14 cellular contexts compared by ENCODE assay signal in genomic region chr7:5776894-5777645, GRCh38. TPM values are rescaled to one million over a fixed set of nuclear protein-coding genes. Genes with fewer than 3 reads are reported as not detected.
DNase-seq lines count a peak whose midpoint lies in the region; ATAC-seq and TF ChIP-seq lines count a peak whose summit lies in the region.
"Had no signal": no experiment of that assay in that cellular context is flagged by ENCODE, and none has a peak within 500 bp of the region (broad histone marks: within the 10 kb centered on the region; RNA-seq: fewer than 3 reads in every experiment).

No MANE protein-coding gene starts in this region.

- POLR2A ChIA-PET in HEK293 (lab: Yijun Ruan, JAX), result interaction anchor here (0.6 kb wide), 1 partner anchor 46 kb away, joined by 3 read pairs; no protein-coding TSS in a partner anchor
- POLR2A ChIA-PET in naive thymus-derived CD4-positive, alpha-beta T cell (lab: Charles Lee), result interaction anchor here (0.6 to 1.3 kb wide), 6 partner anchors 11 to 77 kb away, joined by 3 to 4 read pairs (median 4); no protein-coding TSS in a partner anchor

- intact Hi-C loops in activated T-helper 2 cell treated with anti-CD3 and anti-CD28 coated beads, Interferon-gamma antibody, Interleukin-2, Interleukin-4, amounts not matched to agents 10 μg/mL and 5 μg/mL and 100 μg/mL, durations not matched to agents 14 hours and 24 hours and 36 hours (cut with micrococcal nuclease), result no loop called here
- intact Hi-C loops in naive thymus-derived CD4-positive, alpha-beta T cell (cut with micrococcal nuclease), result loop anchor here in 1 of 2 donors (5.0 kb wide), 1 partner anchor 45 kb away; no protein-coding TSS in a partner anchor
- intact Hi-C loops in left ventricle myocardium superior (cut with micrococcal nuclease), result no loop called here
- intact Hi-C loops in lower lobe of right lung (cut with DNase I), result no loop called here

- H3K27ac ChIP-seq in HEK293 (ENCODE audit: extremely low read depth, low read depth, low read length), result no peak overlapping the region
- peak overlapping the region; percentile 32 for H3K27ac ChIP-seq in naive thymus-derived CD4-positive, alpha-beta T cell (ENCODE audit: low read depth, low read length)
- H3K27ac ChIP-seq in lower lobe of right lung, result no peak overlapping the region
- H3K27ac ChIP-seq: 22Rv1, transverse colon had no signal

- no peaks in the 10 kb centered on the region for H3K9me3 ChIP-seq in HEK293 (ENCODE audit: control insufficient read depth, insufficient read depth, low read depth, low read length)
- H3K9me3 ChIP-seq in naive thymus-derived CD4-positive, alpha-beta T cell (ENCODE audit: control insufficient read depth in 2 of 3, low read length in 3 of 3), result no peaks in the 10 kb centered on the region
- H3K9me3 ChIP-seq in lower lobe of right lung, result no peaks in the 10 kb centered on the region
- H3K9me3 ChIP-seq: transverse colon had no signal

- H3K9me3 Mint-ChIP-seq in activated T-helper 2 cell treated with anti-CD3 and anti-CD28 coated beads, Interferon-gamma antibody, Interleukin-2, Interleukin-4, amounts not matched to agents 10 μg/mL and 5 μg/mL and 100 μg/mL, durations not matched to agents 14 hours and 24 hours and 36 hours, result no peaks in the 10 kb centered on the region
- no peaks in the 10 kb centered on the region for H3K9me3 Mint-ChIP-seq in naive thymus-derived CD4-positive, alpha-beta T cell

- no peak for ATAC-seq in naive thymus-derived CD4-positive, alpha-beta T cell
- ATAC-seq in left ventricle myocardium superior, result no peak
- no peak for ATAC-seq in HG03135 (IDR thresholded peaks at IDR 0.05; ENCODE audit: unreplicated experiment)
- ATAC-seq in lower lobe of right lung, result no peak

- H3K4me1 Mint-ChIP-seq in activated T-helper 2 cell treated with anti-CD3 and anti-CD28 coated beads, Interferon-gamma antibody, Interleukin-2, Interleukin-4, amounts not matched to agents 10 μg/mL and 5 μg/mL and 100 μg/mL, durations not matched to agents 14 hours and 24 hours and 36 hours (ENCODE audit: low read depth), result peaks cover 49% of the 10 kb centered on the region
- peaks cover 36 to 79% (median 65%) of the 10 kb centered on the region in 7 donors for H3K4me1 Mint-ChIP-seq in naive thymus-derived CD4-positive, alpha-beta T cell

- no peak overlapping the region for H3K4me3 ChIP-seq in HEK293 (ENCODE audit: low read depth, low read length)
- no peak overlapping the region for H3K4me3 ChIP-seq in naive thymus-derived CD4-positive, alpha-beta T cell (ENCODE audit: low read length)
- no peak overlapping the region for H3K4me3 ChIP-seq in lower lobe of right lung
- H3K4me3 ChIP-seq: transverse colon had no signal

- TF ChIP-seq CTCF in HEK293 (tag by site-specific recombination; IDR thresholded peaks at IDR 0.05) (no peak), lower lobe of right lung (IDR thresholded peaks at IDR 0.05) (no peak)

- no peaks in the 10 kb centered on the region for H3K27me3 Mint-ChIP-seq in activated T-helper 2 cell treated with anti-CD3 and anti-CD28 coated beads, Interferon-gamma antibody, Interleukin-2, Interleukin-4, amounts not matched to agents 10 μg/mL and 5 μg/mL and 100 μg/mL, durations not matched to agents 14 hours and 24 hours and 36 hours (ENCODE audit: low read depth)
- H3K27me3 Mint-ChIP-seq in naive thymus-derived CD4-positive, alpha-beta T cell, result no peaks in the 10 kb centered on the region

- H3K36me3 Mint-ChIP-seq in activated T-helper 2 cell treated with anti-CD3 and anti-CD28 coated beads, Interferon-gamma antibody, Interleukin-2, Interleukin-4, amounts not matched to agents 10 μg/mL and 5 μg/mL and 100 μg/mL, durations not matched to agents 14 hours and 24 hours and 36 hours (ENCODE audit: low read depth), result peaks cover 47% of the 10 kb centered on the region
- H3K36me3 Mint-ChIP-seq in naive thymus-derived CD4-positive, alpha-beta T cell, result peaks cover 0 to 17% (median 5%) of the 10 kb centered on the region in 5 donors

- H3K4me1 ChIP-seq in HEK293 (ENCODE audit: control insufficient read depth, insufficient read depth, low read length) (peaks cover 12% of the 10 kb centered on the region), lower lobe of right lung (peaks cover 38% of the 10 kb centered on the region)
- peaks cover 29 to 31% of the 10 kb centered on the region in 2 donors for H3K4me1 ChIP-seq in naive thymus-derived CD4-positive, alpha-beta T cell (ENCODE audit: control insufficient read depth in 2 of 2, insufficient read depth in 2 of 2, low read length in 2 of 2)

- DNase-seq in DMS 273 (lab: John Stamatoyannopoulos, UW; ENCODE audit: unreplicated experiment) (peak; percentile 26), DMS 273 treated with DMSO at 0.1 percent for 48 hours (lab: John Stamatoyannopoulos, UW) (no peak), left ventricle myocardium superior (no peak), lower lobe of right lung (no peak)
- DNase-seq in activated T-helper 2 cell treated with anti-CD3 and anti-CD28 coated beads, Interferon-gamma antibody, Interleukin-2, Interleukin-4, amounts not matched to agents 10 μg/mL and 5 μg/mL and 100 μg/mL, durations not matched to agents 14 hours and 24 hours and 36 hours (ENCODE audit: low spot score), result no peak
- peak in 5 of 9 donors; percentile 4 to 30 (median 18) for DNase-seq in naive thymus-derived CD4-positive, alpha-beta T cell
- DNase-seq: central memory CD4-positive, alpha-beta T cell; hypothalamus; NCI-H146; transverse colon had no signal

- H3K27ac Mint-ChIP-seq in activated T-helper 2 cell treated with anti-CD3 and anti-CD28 coated beads, Interferon-gamma antibody, Interleukin-2, Interleukin-4, amounts not matched to agents 10 μg/mL and 5 μg/mL and 100 μg/mL, durations not matched to agents 14 hours and 24 hours and 36 hours, result peak overlapping the region; percentile 81
- H3K27ac Mint-ChIP-seq in naive thymus-derived CD4-positive, alpha-beta T cell, result peak overlapping the region; percentile 6 to 95 (median 85)
- H3K27ac Mint-ChIP-seq: mesothelial cell of epicardium had no signal

- no peaks in the 10 kb centered on the region for H3K27me3 ChIP-seq in naive thymus-derived CD4-positive, alpha-beta T cell (ENCODE audit: control insufficient read depth in 2 of 2, insufficient read depth in 2 of 2, low read length in 2 of 2)
- H3K27me3 ChIP-seq in lower lobe of right lung (ENCODE audit: low read depth), result no peaks in the 10 kb centered on the region
- H3K27me3 ChIP-seq: transverse colon had no signal

- peaks cover 4 to 7% of the 10 kb centered on the region in 2 experiments; a peak in 2 of 3 replicates for H3K36me3 ChIP-seq in HEK293 (ENCODE audit: control insufficient read depth in 2 of 2, insufficient read depth in 1 of 2, low read length in 2 of 2)
- no peaks in the 10 kb centered on the region for H3K36me3 ChIP-seq in naive thymus-derived CD4-positive, alpha-beta T cell (ENCODE audit: control insufficient read depth in 2 of 3, insufficient read depth in 3 of 3, low read length in 3 of 3)
- H3K36me3 ChIP-seq in lower lobe of right lung, result peaks cover 10% of the 10 kb centered on the region
- H3K36me3 ChIP-seq: transverse colon had no signal

- H3K4me3 Mint-ChIP-seq in activated T-helper 2 cell treated with anti-CD3 and anti-CD28 coated beads, Interferon-gamma antibody, Interleukin-2, Interleukin-4, amounts not matched to agents 10 μg/mL and 5 μg/mL and 100 μg/mL, durations not matched to agents 14 hours and 24 hours and 36 hours (ENCODE audit: low read depth), result peak overlapping the region; percentile 81
- H3K4me3 Mint-ChIP-seq in naive thymus-derived CD4-positive, alpha-beta T cell, result peak overlapping the region; percentile 50 to 86 (median 76)
- H3K4me3 Mint-ChIP-seq: mesothelial cell of epicardium had no signal

- CTCF ChIA-PET in HEK293 (lab: Yijun Ruan, JAX), result interaction anchor here (1.3 kb wide), 1 partner anchor 10 kb away, joined by 6 read pairs; no protein-coding TSS in a partner anchor
- CTCF ChIA-PET in naive thymus-derived CD4-positive, alpha-beta T cell (lab: Charles Lee), result interaction anchor here (0.7 to 1.3 kb wide), 6 partner anchors 16 to 210 kb away, joined by 3 to 5 read pairs (median 4); no protein-coding TSS in a partner anchor

TF ChIP-seq in HEK293, 187 proteins besides CTCF, POLR2A, EP300 and RAD21:
- TF ChIP-seq ZNF366 (tag by site-specific recombination; conservative IDR thresholded peaks at IDR 0.05) (peak; percentile 70), PRDM1 (tag by site-specific recombination; IDR thresholded peaks at IDR 0.05) (peak; percentile 98), ZNF596 (tag by site-specific recombination; IDR thresholded peaks at IDR 0.05) (peak; percentile 84), ZNF521 (tag by site-specific recombination; IDR thresholded peaks at IDR 0.05) (no peak)

RNA-seq across cellular contexts. Expression of gene RNF216, which starts 4.4 kb away (rescaled TPM):
- 40.1 and 42.1 TPM in 2 replicates for total RNA-seq in activated T-helper 2 cell treated with anti-CD3 and anti-CD28 coated beads, Interferon-gamma antibody, Interleukin-2, Interleukin-4, amounts not matched to agents 10 μg/mL and 5 μg/mL and 100 μg/mL, durations not matched to agents 14 hours and 24 hours and 36 hours
- 100 to 1,000 TPM in 2 of 5 experiments, 10 to 100 TPM in 3; 41.7 to 103 (median 91.2) TPM for total RNA-seq in naive thymus-derived CD4-positive, alpha-beta T cell
- 10 to 100 TPM; 29.2 to 51.3 TPM for polyA plus RNA-seq in naive thymus-derived CD4-positive, alpha-beta T cell
- 24.5 TPM for total RNA-seq in left ventricle myocardium superior
- total RNA-seq in lower lobe of right lung, result 30.7 TPM

Comparison
In these comparisons a context has a peak if more than half of its experiments do, and no peak if none do; other contexts are left out.
1. DNase-seq: peak in DMS 273 (single experiment) and naive thymus-derived CD4-positive, alpha-beta T cell (5 of 9); none in DMS 273 treated with DMSO at 0.1 percent for 48 hours (single experiment), activated T-helper 2 cell treated with anti-CD3 and anti-CD28 coated beads, Interferon-gamma antibody, Interleukin-2, Interleukin-4, amounts not matched to agents 10 μg/mL and 5 μg/mL and 100 μg/mL, durations not matched to agents 14 hours and 24 hours and 36 hours (single experiment), left ventricle myocardium superior (single experiment) and lower lobe of right lung (single experiment).